In the genomic region with DNA sequence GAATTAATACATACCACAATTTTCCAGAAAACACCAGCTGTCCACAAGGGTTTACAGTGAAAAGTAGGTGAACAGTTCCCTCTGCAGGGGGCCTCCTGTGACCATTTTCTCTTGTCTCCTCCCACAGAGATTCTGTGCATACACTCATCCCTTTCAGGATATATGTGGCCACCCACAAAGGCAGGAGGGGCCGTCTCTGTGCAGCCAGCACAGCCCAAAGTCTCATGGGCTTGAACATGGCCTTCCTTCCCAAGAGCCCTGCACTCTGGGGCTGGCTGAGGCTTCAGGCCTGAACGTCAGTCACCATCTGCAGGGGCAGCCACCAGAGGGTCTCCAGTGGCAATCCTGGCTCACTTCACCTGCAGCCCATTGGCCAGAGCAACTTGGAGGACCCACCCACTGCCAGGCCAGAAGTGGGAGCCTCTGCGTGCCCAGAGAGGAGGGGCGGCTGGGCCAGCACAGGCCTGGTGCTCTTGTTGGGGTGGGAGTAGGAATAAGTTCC, we compare ENCODE assay signal across 7 cellular contexts. TPM values are rescaled to one million over a fixed set of nuclear protein-coding genes. Genes with fewer than 3 reads are reported as not detected.
DNase-seq lines count a peak whose midpoint lies in the region; ATAC-seq and TF ChIP-seq lines count a peak whose summit lies in the region.

No MANE protein-coding gene starts in this region.

- no peaks in the 10 kb centered on the region for H3K4me1 ChIP-seq in body of pancreas
- peaks cover 3% of the 10 kb centered on the region for H3K4me1 ChIP-seq in osteoblast (ENCODE audit: insufficient read depth, low read length)

- intact Hi-C loops in body of pancreas (cut with DNase I): no loop called here

- no peaks in the 10 kb centered on the region for H4K20me1 ChIP-seq in osteoblast (ENCODE audit: insufficient read depth, low read length)

- no peak for TF ChIP-seq POLR2A in body of pancreas (IDR thresholded peaks at IDR 0.05)

- peak; percentile 54 for DNase-seq in GM20000 (ENCODE audit: low spot score)
- peak; percentile 91 to 93 for DNase-seq in NCI-H524 (lab: John Stamatoyannopoulos, UW)
- no peak for DNase-seq in body of pancreas
- peak; percentile 94 for DNase-seq in osteoblast (ENCODE audit: insufficient read length, low spot score, missing footprints)

- 45 to 71% methylated on average over 2 to 3 of the region's 4 CpGs for WGBS in body of pancreas, 2 donors

- no peaks in the 10 kb centered on the region for H3K9me3 ChIP-seq in body of pancreas
- no peaks in the 10 kb centered on the region for H3K9me3 ChIP-seq in osteoblast (ENCODE audit: low read depth, low read length)

- H3K4me2 ChIP-seq in osteoblast (ENCODE audit: insufficient read depth, low read length): no peak overlapping the region

- H3K27ac ChIP-seq in body of pancreas (no peak overlapping the region), osteoblast (ENCODE audit: low read depth, low read length) (no peak overlapping the region)

- H2AFZ ChIP-seq in osteoblast (ENCODE audit: low read length): no peak overlapping the region

- H3K79me2 ChIP-seq in osteoblast (ENCODE audit: insufficient read depth, low read length): no peaks in the 10 kb centered on the region

- no peaks in the 10 kb centered on the region for H3K27me3 ChIP-seq in body of pancreas
- H3K27me3 ChIP-seq in osteoblast (ENCODE audit: insufficient read depth, low read length): no peaks in the 10 kb centered on the region

- H3K36me3 ChIP-seq in body of pancreas (replicated peaks in 1 of 2; ENCODE audit: insufficient read depth in 1 of 2, low read depth in 2 of 2) (no peaks in the 10 kb centered on the region), osteoblast (ENCODE audit: insufficient read depth, low read length) (no peaks in the 10 kb centered on the region)

- H3K4me3 ChIP-seq in body of pancreas: no peak overlapping the region
- H3K4me3 ChIP-seq in osteoblast (ENCODE audit: insufficient read depth, low read length): no peak overlapping the region

- TF ChIP-seq CTCF in GM20000 (IDR thresholded peaks at IDR 0.05; ENCODE audit: extremely low read depth, missing control alignments) (no peak), body of pancreas (IDR thresholded peaks at IDR 0.05) (no peak), osteoblast (IDR thresholded peaks at IDR 0.05; ENCODE audit: extremely low read depth, low read depth, low read length) (no peak)

- ATAC-seq in body of pancreas (peak; percentile 8), HG03354 (IDR thresholded peaks at IDR 0.05; ENCODE audit: poor library complexity, severe bottlenecking, unreplicated experiment) (no peak), HG03095 (IDR thresholded peaks at IDR 0.05; ENCODE audit: unreplicated experiment) (no peak), HG02623 (IDR thresholded peaks at IDR 0.05; ENCODE audit: unreplicated experiment) (no peak)

RNA-seq across cellular contexts. Expression of gene TMEM161A, which starts 25.2 kb away (rescaled TPM):
- total RNA-seq in body of pancreas: 10 to 100 TPM; 13.7 to 22.1 TPM
- total RNA-seq in osteoblast: 13.8 and 15.9 TPM in 2 replicates

RNA-seq across cellular contexts. Expression of gene SLC25A42, which starts 49.3 kb away (rescaled TPM):
- total RNA-seq in body of pancreas (10 to 100 TPM; 10.1 to 24.7 TPM), osteoblast (5.4 and 5.6 TPM in 2 replicates)

RNA-seq across cellular contexts. Expression of gene MEF2B, which starts 57.0 kb away (rescaled TPM):
- total RNA-seq in body of pancreas (not detected), osteoblast (0.29 and 0.36 TPM in 2 replicates)

Comparison
In these comparisons a context has a peak if more than half of its experiments do, and no peak if none do; other contexts are left out.
1. DNase-seq: peak in GM20000 (single experiment), NCI-H524 (2 of 2) and osteoblast (single experiment); none in body of pancreas (0 of 4).